In the genomic region with DNA sequence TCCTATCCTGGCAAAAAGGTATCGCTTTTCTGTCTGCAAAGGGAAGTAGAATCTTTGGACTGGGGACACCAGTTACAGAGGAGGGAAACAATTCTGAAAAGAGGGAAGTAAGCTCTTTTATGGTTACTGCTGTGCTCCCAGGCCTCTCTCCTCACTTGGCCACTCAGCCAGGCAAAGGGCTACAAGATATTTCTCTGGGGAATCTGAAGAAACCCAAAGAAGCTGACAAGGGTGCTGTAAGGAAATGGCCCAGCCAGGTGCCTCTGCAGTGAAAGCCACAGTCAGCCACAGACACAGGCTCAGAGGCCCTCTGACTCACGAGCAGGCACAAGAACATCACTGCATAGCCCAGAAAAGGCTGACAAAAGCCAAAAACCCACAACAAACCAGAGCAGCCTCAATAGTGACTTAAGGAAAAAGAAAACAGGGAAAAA, we compare ENCODE assay signal across 9 cellular contexts. TPM values are rescaled to one million over a fixed set of nuclear protein-coding genes. Genes with fewer than 3 reads are reported as not detected.
DNase-seq lines count a peak whose midpoint lies in the region; ATAC-seq and TF ChIP-seq lines count a peak whose summit lies in the region.
"Had no signal": no experiment of that assay in that cellular context is flagged by ENCODE, and none has a peak within 500 bp of the region (broad histone marks: within the 10 kb centered on the region; RNA-seq: fewer than 3 reads in every experiment).

No MANE protein-coding gene starts in this region.

- H3K36me3 ChIP-seq in IMR-90 (ENCODE audit: control insufficient read depth, insufficient read depth, low read length) (peaks cover 5% of the 10 kb centered on the region; the same call in 1 of the 2 replicates), vagina (no peaks in the 10 kb centered on the region)
- H3K36me3 ChIP-seq: thoracic aorta had no signal

- peak overlapping the region; percentile 81 for H3K27ac Mint-ChIP-seq in activated CD4-positive, alpha-beta T cell treated with anti-CD3 and anti-CD28 coated beads, Interleukin-2, amount 10 ng/mL, durations not matched to agents 24 days and 14 days

- no peak overlapping the region for H2BK15ac ChIP-seq in IMR-90 (ENCODE audit: low read depth, low read length)

- POLR2A ChIA-PET in IMR-90 (lab: Charles Lee; ENCODE audit: unreplicated experiment) = no interaction called here

- H4K20me1 ChIP-seq in IMR-90 (ENCODE audit: insufficient read depth, low read length) = peaks cover 53% of the 10 kb centered on the region

- dilution Hi-C loops in IMR-90 (cut with HindIII; ENCODE audit: low sequenced_read_pairs, unreplicated experiment) = no loop called here

- TF ChIP-seq RAD21 in IMR-90 (IDR thresholded peaks at IDR 0.05; ENCODE audit: low read length) = no peak

- H3K9me1 ChIP-seq in IMR-90 (ENCODE audit: insufficient read depth, low read length) = peaks cover 30% of the 10 kb centered on the region

- no peak overlapping the region; the same call in 1 of the 2 replicates for H3K23ac ChIP-seq in IMR-90 (ENCODE audit: low read depth, low read length)

- no peak overlapping the region for H3K4me2 ChIP-seq in IMR-90 (ENCODE audit: low read depth, low read length)

- CTCF ChIA-PET in IMR-90 (lab: Yijun Ruan, JAX) = no interaction called here

- H2BK20ac ChIP-seq in IMR-90 (ENCODE audit: low read depth, low read length) = no peak overlapping the region

- no peak overlapping the region for H2BK120ac ChIP-seq in IMR-90 (ENCODE audit: low read depth, low read length)

- H3K4me1 ChIP-seq in IMR-90 (ENCODE audit: control insufficient read depth, insufficient read depth, low read length) = 0 out of 2 replicates have a peak, but pooled peaks cover 4% of the 10 kb centered on the region
- peaks cover 54% of the 10 kb centered on the region for H3K4me1 ChIP-seq in vagina

- no peaks in the 10 kb centered on the region for H3K9me3 ChIP-seq in IMR-90 (ENCODE audit: control insufficient read depth, insufficient read depth, low read length)
- no peaks in the 10 kb centered on the region for H3K9me3 ChIP-seq in vagina
- H3K9me3 ChIP-seq: thoracic aorta had no signal

- no peak overlapping the region for H2AK5ac ChIP-seq in IMR-90 (ENCODE audit: low read depth, low read length)

- H3K4me1 Mint-ChIP-seq in activated CD4-positive, alpha-beta T cell treated with anti-CD3 and anti-CD28 coated beads, Interleukin-2, amount 10 ng/mL, durations not matched to agents 24 days and 14 days = peaks cover 48% of the 10 kb centered on the region

- no peak overlapping the region for H3K9ac ChIP-seq in IMR-90 (ENCODE audit: low read depth, low read length)

- H3K27me3 ChIP-seq in IMR-90 (ENCODE audit: control insufficient read depth, insufficient read depth, low read length) (no peaks in the 10 kb centered on the region), vagina (no peaks in the 10 kb centered on the region)

- peak overlapping the region; percentile 67 for H3K4me3 Mint-ChIP-seq in activated CD4-positive, alpha-beta T cell treated with anti-CD3 and anti-CD28 coated beads, Interleukin-2, amount 10 ng/mL, durations not matched to agents 24 days and 14 days

- H2BK5ac ChIP-seq in IMR-90 (ENCODE audit: low read depth, low read length, poor library complexity, severe bottlenecking) = no peak overlapping the region

- peak; percentile 61 for DNase-seq in IMR-90
- DNase-seq in activated CD4-positive, alpha-beta T cell treated with anti-CD3 and anti-CD28 coated beads, Interleukin-2, amount 10 ng/mL, durations not matched to agents 24 days and 14 days = peak; percentile 88
- DNase-seq in epithelial cell of esophagus (ENCODE audit: low read depth) = peak; percentile 66
- DNase-seq in stimulated activated CD4-positive, alpha-beta T cell treated with anti-CD3 and anti-CD28 coated beads, Interleukin-2, amount 100 ng/mL, for 48 hours = peak; percentile 51 to 55
- no peak for DNase-seq in mesenteric fat pad (ENCODE audit: low spot score)
- DNase-seq in vagina (ENCODE audit: extremely low spot score in 2 of 2) = no peak
- DNase-seq in HuH-7.5 (ENCODE audit: low spot score) = no peak

- H4K8ac ChIP-seq in IMR-90 (ENCODE audit: low read depth in 2 of 2, low read length in 2 of 2) = no peak overlapping the region

- H3K27me3 Mint-ChIP-seq in activated CD4-positive, alpha-beta T cell treated with anti-CD3 and anti-CD28 coated beads, Interleukin-2, amount 10 ng/mL, durations not matched to agents 24 days and 14 days = no peaks in the 10 kb centered on the region

- no peak overlapping the region for H2AK9ac ChIP-seq in IMR-90 (replicated peaks; ENCODE audit: low read depth, low read length, poor library complexity)

- no peak overlapping the region for H3K27ac ChIP-seq in IMR-90 (ENCODE audit: insufficient read depth, low read length)
- no peak overlapping the region for H3K27ac ChIP-seq in vagina

- no TSS peak for BruUV-seq in IMR-90 (replicated peaks; lab: Mats Ljungman, UMichigan)

- H3K4ac ChIP-seq in IMR-90 (ENCODE audit: low read depth, low read length) = no peak overlapping the region

- no peak overlapping the region for H4K91ac ChIP-seq in IMR-90 (ENCODE audit: insufficient read depth, low read depth, low read length)

- in situ Hi-C loops in IMR-90 (cut with MboI; ENCODE audit: low sequenced_read_pairs) = no loop called here

- no peak for TF ChIP-seq POLR2A in IMR-90 (IDR thresholded peaks at IDR 0.05; ENCODE audit: low read depth, low read length)
- no peak for TF ChIP-seq POLR2A in vagina (IDR thresholded peaks at IDR 0.05)

- H3K4me3 ChIP-seq in IMR-90 (ENCODE audit: insufficient read depth, low read depth, low read length) (no peak overlapping the region), epithelial cell of esophagus (ENCODE audit: low read length) (no peak overlapping the region), vagina (no peak overlapping the region)
- H3K4me3 ChIP-seq: thoracic aorta had no signal

- no peaks in the 10 kb centered on the region for H3K9me3 Mint-ChIP-seq in activated CD4-positive, alpha-beta T cell treated with anti-CD3 and anti-CD28 coated beads, Interleukin-2, amount 10 ng/mL, durations not matched to agents 24 days and 14 days

- peaks cover 15 to 80% of the 10 kb centered on the region in 2 experiments for H3K79me1 ChIP-seq in IMR-90 (ENCODE audit: low read depth in 1 of 2, low read length in 2 of 2)

- H2AFZ ChIP-seq in IMR-90 (replicated peaks; ENCODE audit: low read length, poor library complexity) = no peak overlapping the region

- H4K5ac ChIP-seq in IMR-90 (ENCODE audit: low read depth, low read length) = no peak overlapping the region

- no CpG with 5 or more reads among the region's 2 CpGs for WGBS in IMR-90 (ENCODE audit: extremely low coverage in 2 of 2, insufficient read length in 1 of 2), 2 experiments

- H3K56ac ChIP-seq in IMR-90 (ENCODE audit: extremely low read depth, insufficient read depth, low read length) = no peak overlapping the region

- H3K18ac ChIP-seq in IMR-90 (ENCODE audit: low read depth, low read length) = no peak overlapping the region

- TF ChIP-seq CTCF in IMR-90 (conservative IDR thresholded peaks at IDR 0.05; ENCODE audit: low read depth, low read length) (no peak), epithelial cell of esophagus (IDR thresholded peaks at IDR 0.05; ENCODE audit: insufficient read depth, low read depth, low read length, missing control alignments) (no peak), vagina (IDR thresholded peaks at IDR 0.05) (no peak)

- ATAC-seq in GM19324 (IDR thresholded peaks at IDR 0.05; ENCODE audit: low FRiP score, unreplicated experiment) (peak; percentile 37), IMR-90 (ENCODE audit: low read depth) (peak; percentile 41; the same call in 1 of the 2 replicates)

- H3K36me3 Mint-ChIP-seq in activated CD4-positive, alpha-beta T cell treated with anti-CD3 and anti-CD28 coated beads, Interleukin-2, amount 10 ng/mL, durations not matched to agents 24 days and 14 days (ENCODE audit: low read depth) = peaks cover 12% of the 10 kb centered on the region

- H3K14ac ChIP-seq in IMR-90 (replicated peaks; ENCODE audit: low read depth, low read length) = 0 out of 2 replicates have a peak overlapping the region, but pooled peaks have one; percentile 6

- intact Hi-C loops in IMR-90 (cut with micrococcal nuclease) = no loop called here
- intact Hi-C loops in activated CD4-positive, alpha-beta T cell treated with anti-CD3 and anti-CD28 coated beads, Interleukin-2, amount 10 ng/mL, durations not matched to agents 24 days and 14 days (cut with micrococcal nuclease) = loop anchor here (10.0 kb wide), 1 partner anchor 685 kb away; a partner anchor contains a TSS
- intact Hi-C loops in vagina (cut with DNase I) = loop anchor here (10.0 kb wide), 1 partner anchor 85 kb away; no protein-coding TSS in a partner anchor

TF ChIP-seq in IMR-90, 13 proteins besides CTCF, POLR2A, EP300 and RAD21 (continues in another document):
- no peak for TF ChIP-seq NFE2L2 (IDR thresholded peaks at IDR 0.05; ENCODE audit: low read depth, low read length)
- no peak for TF ChIP-seq CEBPB (IDR thresholded peaks at IDR 0.05; ENCODE audit: low read depth, low read length)
- TF ChIP-seq CHD1 (IDR thresholded peaks at IDR 0.05; ENCODE audit: low read depth, low read length) = no peak

RNA-seq across cellular contexts. Expression of a gene that starts 5.8 kb away (rescaled TPM):
- total RNA-seq in IMR-90 (2012; rRNA removed) (1,093 and 1,165 TPM in 2 replicates), mesenteric fat pad (492 TPM), vagina (300 TPM)
- polyA plus RNA-seq in IMR-90 (2012; rRNA removed) = 648 and 649 TPM in 2 replicates
- polyA plus RNA-seq in IMR-90 (2012; cell fraction: cytosol; rRNA removed) = 217 and 232 TPM in 2 replicates
- polyA plus RNA-seq in IMR-90 (2012; cell fraction: nucleus; rRNA removed; ENCODE audit: low replicate concordance) = 545 and 768 TPM in 2 replicates
- total RNA-seq in activated CD4-positive, alpha-beta T cell treated with anti-CD3 and anti-CD28 coated beads, Interleukin-2, amount 10 ng/mL, durations not matched to agents 24 days and 14 days = 266 and 270 TPM in 2 replicates

RNA-seq across cellular contexts. Expression of a gene that starts 6.0 kb away (rescaled TPM):
- total RNA-seq in IMR-90 (2012; rRNA removed) (504 and 570 TPM in 2 replicates), mesenteric fat pad (403 TPM), vagina (198 TPM)
- 320 and 420 TPM in 2 replicates for polyA plus RNA-seq in IMR-90 (2012; rRNA removed)
- polyA plus RNA-seq in IMR-90 (2012; cell fraction: cytosol; rRNA removed) = 75.8 and 130 TPM in 2 replicates
- 96.8 and 681 TPM in 2 replicates for polyA plus RNA-seq in IMR-90 (2012; cell fraction: nucleus; rRNA removed; ENCODE audit: low replicate concordance)
- 212 and 215 TPM in 2 replicates for total RNA-seq in activated CD4-positive, alpha-beta T cell treated with anti-CD3 and anti-CD28 coated beads, Interleukin-2, amount 10 ng/mL, durations not matched to agents 24 days and 14 days

RNA-seq across cellular contexts. Expression of a gene that starts 46.4 kb away (rescaled TPM):
- total RNA-seq in IMR-90 (2012; rRNA removed) (30.8 and 38.6 TPM in 2 replicates), mesenteric fat pad (44.6 TPM), vagina (32.9 TPM)
- 15.5 and 17.1 TPM in 2 replicates for polyA plus RNA-seq in IMR-90 (2012; rRNA removed)
- 7.2 and 7.7 TPM in 2 replicates for polyA plus RNA-seq in IMR-90 (2012; cell fraction: cytosol; rRNA removed)
- 15.5 and 22.7 TPM in 2 replicates for polyA plus RNA-seq in IMR-90 (2012; cell fraction: nucleus; rRNA removed; ENCODE audit: low replicate concordance)
- total RNA-seq in activated CD4-positive, alpha-beta T cell treated with anti-CD3 and anti-CD28 coated beads, Interleukin-2, amount 10 ng/mL, durations not matched to agents 24 days and 14 days = 36.5 and 43.1 TPM in 2 replicates

Comparison
In these comparisons a context has a peak if more than half of its experiments do, and no peak if none do; other contexts are left out.
1. DNase-seq: peak in IMR-90 (single experiment), activated CD4-positive, alpha-beta T cell treated with anti-CD3 and anti-CD28 coated beads, Interleukin-2, amount 10 ng/mL, durations not matched to agents 24 days and 14 days (single experiment), epithelial cell of esophagus (single experiment) and stimulated activated CD4-positive, alpha-beta T cell treated with anti-CD3 and anti-CD28 coated beads, Interleukin-2, amount 100 ng/mL, for 48 hours (2 of 2); none in mesenteric fat pad (single experiment), vagina (0 of 2) and HuH-7.5 (single experiment).